ENCODE assay signal across 8 cellular contexts in the genomic region with DNA sequence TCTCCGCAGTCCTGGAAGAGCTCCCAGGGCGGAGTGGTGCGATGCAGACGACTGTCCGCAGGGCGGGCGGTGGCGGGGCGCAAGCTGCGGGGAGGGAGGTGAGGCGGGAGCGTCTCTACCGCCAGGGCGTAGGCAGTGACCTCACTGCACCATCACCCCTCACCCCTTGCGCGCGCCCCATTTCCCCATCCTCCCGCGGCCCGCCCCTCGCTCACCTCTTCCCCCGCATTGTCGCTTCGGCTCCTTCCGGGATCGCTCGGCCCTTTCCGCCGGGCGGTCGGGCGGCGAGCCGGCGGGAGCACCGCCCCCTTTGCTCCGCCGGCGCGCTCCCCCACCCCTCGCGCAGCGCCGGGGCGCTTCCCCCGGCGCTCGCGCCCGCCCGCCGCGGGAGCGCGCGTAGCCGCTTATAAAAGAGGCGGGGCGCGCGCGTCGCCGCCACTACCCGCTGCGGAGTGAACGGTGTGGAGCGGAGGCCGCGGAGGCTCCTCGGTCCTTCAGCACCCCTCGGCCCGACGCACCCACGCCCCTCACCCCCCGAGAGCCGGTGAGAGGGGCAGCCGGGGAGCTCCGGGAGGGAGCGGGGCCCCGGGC. TPM values are rescaled to one million over a fixed set of nuclear protein-coding genes. Genes with fewer than 3 reads are reported as not detected.
A peak's percentile ranks its signal among the peaks of the same experiment; 100 is the strongest.
DNase-seq lines count a peak whose midpoint lies in the region; ATAC-seq, FAIRE-seq and TF ChIP-seq lines count a peak whose summit lies in the region.

TSS of gene SPTAN1 (plus strand) at position 435 of the 591 bp plus-strand sequence. CDS start 14,154 bp downstream, outside the sequence.

- peak in 3 of 5 experiments; percentile 10 to 60 (median 42) for TF ChIP-seq CTCF in tibial nerve (IDR thresholded peaks at IDR 0.05)

- no peaks in the 10 kb centered on the region for H3K9me3 ChIP-seq in tibial nerve

- peak; percentile 87 for FAIRE-seq in GM12891 (lab: Jason Lieb, UNC)

- peak; percentile 98 for TF ChIP-seq POLR2A in GM12891 (IDR thresholded peaks at IDR 0.05; ENCODE audit: low read depth, low read length)
- TF ChIP-seq POLR2A in tibial nerve (IDR thresholded peaks at IDR 0.05), result peak; percentile 96 to 97

- peak in 1 of 2 donors; percentile 98 for TF ChIP-seq EP300 in tibial nerve (IDR thresholded peaks at IDR 0.05)

- no peaks in the 10 kb centered on the region for H3K36me3 ChIP-seq in tibial nerve

- H3K27ac ChIP-seq in tibial nerve, result peak within 1 kb of the TSS; percentile 93 to 98 (median 96)

- WGBS in tibial nerve, 2 donors, result 0% methylated on average over 6 to 22 of the region's 81 CpGs

- peaks cover 0 to 65% (median 49%) of the 10 kb centered on the region in 4 donors for H3K4me1 ChIP-seq in tibial nerve

- no peaks in the 10 kb centered on the region for H3K27me3 ChIP-seq in tibial nerve

- intact Hi-C loops in cardiac septum (cut with DNase I), result loop anchor here (5.0 kb wide), 1 partner anchor 95 kb away; the partner anchor contains the start of gene ODF2

- H3K4me3 ChIP-seq in tibial nerve, result peak within 1 kb of the TSS; percentile 82 to 98 (median 89)

- ATAC-seq in HG02763 (IDR thresholded peaks at IDR 0.05; ENCODE audit: unreplicated experiment), result peak; percentile 82

- DNase-seq in GM12891 (ENCODE audit: insufficient read length, low spot score) (peak; percentile 91), NCI-H1417 (lab: John Stamatoyannopoulos, UW) (peak; percentile 86 to 96 (median 95)), SW480 (ENCODE audit: low spot score) (peak; percentile 89), cardiac septum (ENCODE audit: low spot score) (peak; percentile 96), pons (ENCODE audit: low spot score) (peak; percentile 86), tibial nerve (ENCODE audit: low spot score in 2 of 2) (peak; percentile 85)
- peak; percentile 89 for DNase-seq in activated naive CD8-positive, alpha-beta T cell treated with anti-CD3 and anti-CD28 coated beads, Interleukin-2, amount 50 U/mL, for 16 hours (ENCODE audit: low read depth, low spot score)

TF ChIP-seq in GM12891, 5 proteins besides CTCF, POLR2A, EP300 and RAD21:
- TF ChIP-seq PAX5 (IDR thresholded peaks at IDR 0.05; ENCODE audit: insufficient read depth, low read length, severe bottlenecking) (no peak), SPI1 (IDR thresholded peaks at IDR 0.05; ENCODE audit: low read depth, low read length) (no peak), POLR2AphosphoS5 (IDR thresholded peaks at IDR 0.05; ENCODE audit: low read depth, low read length) (peak; percentile 98), POU2F2 (IDR thresholded peaks at IDR 0.05; ENCODE audit: low read depth, low read length) (peak; percentile 86), TAF1 (IDR thresholded peaks at IDR 0.05; ENCODE audit: low read depth, low read length) (peak; percentile 93)
TF ChIP-seq in GM12891: peak in this region for 3.

RNA-seq across cellular contexts. Expression of gene SPTAN1, which starts in this region (rescaled TPM):
- polyA plus RNA-seq in GM12891 (2012; ENCODE audit: low read depth, missing spikeins), result 83.2 TPM
- total RNA-seq in cardiac septum (380 TPM), tibial nerve (100 to 1,000 TPM; 491 to 540 (median 508) TPM)

Comparison
In these comparisons a context has a peak if more than half of its experiments do, and no peak if none do; other contexts are left out.
1. Peak in every context shown above with its lines: DNase-seq, ATAC-seq, H3K4me3 ChIP-seq and H3K27ac ChIP-seq.